ENCODE assay signal across 9 cellular contexts in genomic region chr5:76081811-76082783, GRCh38. TPM values are rescaled to one million over a fixed set of nuclear protein-coding genes. Genes with fewer than 3 reads are reported as not detected.
DNase-seq lines count a peak whose midpoint lies in the region; TF ChIP-seq lines count a peak whose summit lies in the region.
"Had no signal": no experiment of that assay in that cellular context is flagged by ENCODE, and none has a peak within 500 bp of the region (broad histone marks: within the 10 kb centered on the region; RNA-seq: fewer than 3 reads in every experiment).

No MANE protein-coding gene starts in this region.

- no peaks in the 10 kb centered on the region for H3K9me3 ChIP-seq in WERI-Rb-1 (ENCODE audit: severe bottlenecking)
- H3K9me3 ChIP-seq in iPS DF 6.9 (ENCODE audit: control insufficient read depth, insufficient read depth, low read length) = no peaks in the 10 kb centered on the region
- H3K9me3 ChIP-seq in spleen = no peaks in the 10 kb centered on the region

- H3K27me3 ChIP-seq in WERI-Rb-1 (ENCODE audit: insufficient read depth, low read depth, severe bottlenecking) = peaks cover 25% of the 10 kb centered on the region
- H3K27me3 ChIP-seq in iPS DF 6.9 (ENCODE audit: control insufficient read depth, insufficient read depth, low read length) = peaks cover 50% of the 10 kb centered on the region
- peaks cover 0 to 93% (median 55%) of the 10 kb centered on the region in 7 donors for H3K27me3 ChIP-seq in spleen (replicated peaks in 1 of 7)

- no peak for TF ChIP-seq POLR2A in spleen (IDR thresholded peaks at IDR 0.05)

- TF ChIP-seq CTCF in WERI-Rb-1 (IDR thresholded peaks at IDR 0.05; ENCODE audit: low read depth, low read length) (no peak), spleen (IDR thresholded peaks at IDR 0.05 in 8 of 11, conservative IDR thresholded peaks at IDR 0.05 in 3 of 11) (no peak)

- H3K27ac ChIP-seq in WERI-Rb-1 (no peak overlapping the region), iPS DF 6.9 (ENCODE audit: low read length) (no peak overlapping the region), spleen (no peak overlapping the region)

- intact Hi-C loops in spleen (cut with DNase I; ENCODE audit: low total_unique reads) = no loop called here

- peak overlapping the region; percentile 64 for H3K4me3 ChIP-seq in WERI-Rb-1 (ENCODE audit: low read depth, low read length)
- peak overlapping the region; percentile 47; the same call in 1 of the 2 replicates for H3K4me3 ChIP-seq in iPS DF 6.9 (ENCODE audit: low read length)
- H3K4me3 ChIP-seq in spleen = peak overlapping the region in 5 of 8 donors; percentile 4 to 63 (median 7)

- DNase-seq in NOMO-1 treated with DMSO at 0.1 percent for 48 hours (lab: John Stamatoyannopoulos, UW; ENCODE audit: unreplicated experiment) (peak; percentile 11), NOMO-1 treated with dmso at 0.1 percent for 144 hours (lab: John Stamatoyannopoulos, UW; ENCODE audit: unreplicated experiment) (no peak), WERI-Rb-1 (no peak), iPS DF 6.9 (ENCODE audit: low read depth, low spot score) (no peak), spleen (peak; percentile 74), NCI-H1048 (lab: John Stamatoyannopoulos, UW) (no peak), OCI-M1 (lab: John Stamatoyannopoulos, UW) (no peak), HK-2 (ENCODE audit: unreplicated experiment) (no peak)
- DNase-seq: midbrain had no signal

- no CpG with 5 or more reads among the region's 45 CpGs for WGBS in iPS DF 6.9 (ENCODE audit: insufficient coverage, insufficient read length)
- WGBS in spleen, 5 donors = 4 to 10% (median 5%) methylated on average over 38 to 45 of the region's 45 CpGs

- no peaks in the 10 kb centered on the region for H3K36me3 ChIP-seq in WERI-Rb-1
- H3K36me3 ChIP-seq in iPS DF 6.9 (ENCODE audit: control insufficient read depth, insufficient read depth, low read length) = no peaks in the 10 kb centered on the region
- no peaks in the 10 kb centered on the region for H3K36me3 ChIP-seq in spleen

- peaks cover 2% of the 10 kb centered on the region; the same call in 1 of the 2 replicates for H3K4me1 ChIP-seq in iPS DF 6.9 (ENCODE audit: control insufficient read depth, insufficient read depth, low read length)
- peaks cover 18 to 40% (median 35%) of the 10 kb centered on the region in 6 donors for H3K4me1 ChIP-seq in spleen

RNA-seq across cellular contexts. Expression of gene SV2C, which starts 1.1 kb away (rescaled TPM):
- under 1 TPM; 0.06 to 0.43 (median 0.14) TPM for total RNA-seq in spleen
- polyA plus RNA-seq in spleen = under 1 TPM; 0.02 to 0.13 (median 0.04) TPM

Comparison
In these comparisons a context has a peak if more than half of its experiments do, and no peak if none do; other contexts are left out.
1. DNase-seq: peak in NOMO-1 treated with DMSO at 0.1 percent for 48 hours (single experiment) and spleen (single experiment); none in NOMO-1 treated with dmso at 0.1 percent for 144 hours (single experiment), WERI-Rb-1 (single experiment), iPS DF 6.9 (single experiment), NCI-H1048 (single experiment), OCI-M1 (single experiment) and HK-2 (single experiment).
2. H3K4me3 ChIP-seq: peak in every context shown above with its lines; median percentile 64 in WERI-Rb-1; 47 in iPS DF 6.9; 7 in spleen.